Comparison of ENCODE assay signal across 1 cellular context in genomic region chr14:20609215-20610001, GRCh38.
A peak's percentile ranks its signal among the peaks of the same experiment; 100 is the strongest.
TF ChIP-seq lines count a peak whose summit lies in the region.

No MANE protein-coding gene starts in this region.

TF ChIP-seq in HepG2, 621 proteins besides CTCF, POLR2A, EP300 and RAD21 (continues in another document):
- TF ChIP-seq ZNF432 (CRISPR knock-in tag; IDR thresholded peaks at IDR 0.05; ENCODE audit: borderline replicate concordance), result no peak
- no peak for TF ChIP-seq RELA (CRISPR knock-in tag; IDR thresholded peaks at IDR 0.05)
- TF ChIP-seq ETV5 (CRISPR knock-in tag; IDR thresholded peaks at IDR 0.05; ENCODE audit: borderline replicate concordance), result no peak; the same call in 1 of the 2 replicates
- 0 out of 2 replicates have a peak, but pooled peaks have one; percentile 13 for TF ChIP-seq ZNF619 (CRISPR knock-in tag; IDR thresholded peaks at IDR 0.05)
- no peak for TF ChIP-seq KLF13 (CRISPR knock-in tag; IDR thresholded peaks at IDR 0.05)
- TF ChIP-seq MAFG (CRISPR knock-in tag; IDR thresholded peaks at IDR 0.05), result no peak
- TF ChIP-seq ZNF12 (CRISPR knock-in tag; IDR thresholded peaks at IDR 0.05), result no peak; the same call in 1 of the 2 replicates
- TF ChIP-seq ZNF816 (CRISPR knock-in tag; IDR thresholded peaks at IDR 0.05; ENCODE audit: borderline replicate concordance), result no peak
- TF ChIP-seq, protein P1, sequence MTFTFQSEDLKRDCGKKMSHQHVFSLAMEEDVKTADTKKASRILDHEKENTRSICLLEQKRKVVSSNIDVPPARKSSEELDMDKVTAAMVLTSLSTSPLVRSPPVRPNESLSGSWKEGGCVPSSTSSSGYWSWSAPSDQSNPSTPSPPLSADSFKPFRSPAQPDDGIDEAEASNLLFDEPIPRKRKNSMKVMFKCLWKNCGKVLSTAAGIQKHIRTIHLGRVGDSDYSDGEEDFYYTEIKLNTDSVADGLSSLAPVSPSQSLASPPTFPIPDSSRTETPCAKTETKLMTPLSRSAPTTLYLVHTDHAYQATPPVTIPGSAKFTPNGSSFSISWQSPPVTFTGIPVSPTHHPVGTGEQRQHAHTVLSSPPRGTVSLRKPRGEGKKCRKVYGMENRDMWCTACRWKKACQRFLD (CRISPR knock-in tag; IDR thresholded peaks at IDR 0.05; ENCODE audit: borderline replicate concordance), result no peak
- TF ChIP-seq CHCHD3 (CRISPR knock-in tag; IDR thresholded peaks at IDR 0.05), result no peak
- TF ChIP-seq, protein P2, sequence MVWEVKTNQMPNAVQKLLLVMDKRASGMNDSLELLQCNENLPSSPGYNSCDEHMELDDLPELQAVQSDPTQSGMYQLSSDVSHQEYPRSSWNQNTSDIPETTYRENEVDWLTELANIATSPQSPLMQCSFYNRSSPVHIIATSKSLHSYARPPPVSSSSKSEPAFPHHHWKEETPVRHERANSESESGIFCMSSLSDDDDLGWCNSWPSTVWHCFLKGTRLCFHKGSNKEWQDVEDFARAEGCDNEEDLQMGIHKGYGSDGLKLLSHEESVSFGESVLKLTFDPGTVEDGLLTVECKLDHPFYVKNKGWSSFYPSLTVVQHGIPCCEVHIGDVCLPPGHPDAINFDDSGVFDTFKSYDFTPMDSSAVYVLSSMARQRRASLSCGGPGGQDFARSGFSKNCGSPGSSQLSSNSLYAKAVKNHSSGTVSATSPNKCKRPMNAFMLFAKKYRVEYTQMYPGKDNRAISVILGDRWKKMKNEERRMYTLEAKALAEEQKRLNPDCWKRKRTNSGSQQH (CRISPR knock-in tag; IDR thresholded peaks at IDR 0.05; ENCODE audit: low read depth), result no peak
- TF ChIP-seq SRSF4 (IDR thresholded peaks at IDR 0.05; ENCODE audit: low read depth, low read length, poor library complexity, severe bottlenecking), result no peak
- TF ChIP-seq ISL2 (CRISPR knock-in tag; IDR thresholded peaks at IDR 0.05), result peak; percentile 42; the same call in 1 of the 2 replicates
- TF ChIP-seq KMT2A (CRISPR knock-in tag; IDR thresholded peaks at IDR 0.05), result 0 out of 2 replicates have a peak, but pooled peaks have one; percentile 23
- no peak for TF ChIP-seq AGO2 (optimal IDR thresholded peaks at IDR 0.05; ENCODE audit: low read depth, low read length)
- no peak for TF ChIP-seq ZMYM3 (CRISPR knock-in tag; IDR thresholded peaks at IDR 0.05)
- TF ChIP-seq RBM39 (IDR thresholded peaks at IDR 0.05; ENCODE audit: low read depth, low read length, poor library complexity, severe bottlenecking), result peak; percentile 88
- TF ChIP-seq PHF20 (CRISPR knock-in tag; IDR thresholded peaks at IDR 0.05), result peak; percentile 66; the same call in 1 of the 2 replicates
- no peak for TF ChIP-seq DR1 (CRISPR knock-in tag; IDR thresholded peaks at IDR 0.05)
- TF ChIP-seq ZNF205 (CRISPR knock-in tag; IDR thresholded peaks at IDR 0.05), result no peak
- TF ChIP-seq, protein P3, sequence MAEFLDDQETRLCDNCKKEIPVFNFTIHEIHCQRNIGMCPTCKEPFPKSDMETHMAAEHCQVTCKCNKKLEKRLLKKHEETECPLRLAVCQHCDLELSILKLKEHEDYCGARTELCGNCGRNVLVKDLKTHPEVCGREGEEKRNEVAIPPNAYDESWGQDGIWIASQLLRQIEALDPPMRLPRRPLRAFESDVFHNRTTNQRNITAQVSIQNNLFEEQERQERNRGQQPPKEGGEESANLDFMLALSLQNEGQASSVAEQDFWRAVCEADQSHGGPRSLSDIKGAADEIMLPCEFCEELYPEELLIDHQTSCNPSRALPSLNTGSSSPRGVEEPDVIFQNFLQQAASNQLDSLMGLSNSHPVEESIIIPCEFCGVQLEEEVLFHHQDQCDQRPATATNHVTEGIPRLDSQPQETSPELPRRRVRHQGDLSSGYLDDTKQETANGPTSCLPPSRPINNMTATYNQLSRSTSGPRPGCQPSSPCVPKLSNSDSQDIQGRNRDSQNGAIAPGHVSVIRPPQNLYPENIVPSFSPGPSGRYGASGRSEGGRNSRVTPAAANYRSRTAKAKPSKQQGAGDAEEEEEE (CRISPR knock-in tag; IDR thresholded peaks at IDR 0.05; ENCODE audit: borderline replicate concordance), result peak; percentile 38; the same call in 1 of the 2 replicates
- no peak for TF ChIP-seq MATR3 (CRISPR knock-in tag; IDR thresholded peaks at IDR 0.05)
- no peak for TF ChIP-seq TCF7L2 (IDR thresholded peaks at IDR 0.05; ENCODE audit: low read depth, low read length)
- TF ChIP-seq ATF4 (CRISPR knock-in tag; IDR thresholded peaks at IDR 0.05), result no peak
- TF ChIP-seq ZNF225 (CRISPR knock-in tag; IDR thresholded peaks at IDR 0.05), result peak; percentile 77; the same call in 1 of the 2 replicates
- TF ChIP-seq, protein P4, sequence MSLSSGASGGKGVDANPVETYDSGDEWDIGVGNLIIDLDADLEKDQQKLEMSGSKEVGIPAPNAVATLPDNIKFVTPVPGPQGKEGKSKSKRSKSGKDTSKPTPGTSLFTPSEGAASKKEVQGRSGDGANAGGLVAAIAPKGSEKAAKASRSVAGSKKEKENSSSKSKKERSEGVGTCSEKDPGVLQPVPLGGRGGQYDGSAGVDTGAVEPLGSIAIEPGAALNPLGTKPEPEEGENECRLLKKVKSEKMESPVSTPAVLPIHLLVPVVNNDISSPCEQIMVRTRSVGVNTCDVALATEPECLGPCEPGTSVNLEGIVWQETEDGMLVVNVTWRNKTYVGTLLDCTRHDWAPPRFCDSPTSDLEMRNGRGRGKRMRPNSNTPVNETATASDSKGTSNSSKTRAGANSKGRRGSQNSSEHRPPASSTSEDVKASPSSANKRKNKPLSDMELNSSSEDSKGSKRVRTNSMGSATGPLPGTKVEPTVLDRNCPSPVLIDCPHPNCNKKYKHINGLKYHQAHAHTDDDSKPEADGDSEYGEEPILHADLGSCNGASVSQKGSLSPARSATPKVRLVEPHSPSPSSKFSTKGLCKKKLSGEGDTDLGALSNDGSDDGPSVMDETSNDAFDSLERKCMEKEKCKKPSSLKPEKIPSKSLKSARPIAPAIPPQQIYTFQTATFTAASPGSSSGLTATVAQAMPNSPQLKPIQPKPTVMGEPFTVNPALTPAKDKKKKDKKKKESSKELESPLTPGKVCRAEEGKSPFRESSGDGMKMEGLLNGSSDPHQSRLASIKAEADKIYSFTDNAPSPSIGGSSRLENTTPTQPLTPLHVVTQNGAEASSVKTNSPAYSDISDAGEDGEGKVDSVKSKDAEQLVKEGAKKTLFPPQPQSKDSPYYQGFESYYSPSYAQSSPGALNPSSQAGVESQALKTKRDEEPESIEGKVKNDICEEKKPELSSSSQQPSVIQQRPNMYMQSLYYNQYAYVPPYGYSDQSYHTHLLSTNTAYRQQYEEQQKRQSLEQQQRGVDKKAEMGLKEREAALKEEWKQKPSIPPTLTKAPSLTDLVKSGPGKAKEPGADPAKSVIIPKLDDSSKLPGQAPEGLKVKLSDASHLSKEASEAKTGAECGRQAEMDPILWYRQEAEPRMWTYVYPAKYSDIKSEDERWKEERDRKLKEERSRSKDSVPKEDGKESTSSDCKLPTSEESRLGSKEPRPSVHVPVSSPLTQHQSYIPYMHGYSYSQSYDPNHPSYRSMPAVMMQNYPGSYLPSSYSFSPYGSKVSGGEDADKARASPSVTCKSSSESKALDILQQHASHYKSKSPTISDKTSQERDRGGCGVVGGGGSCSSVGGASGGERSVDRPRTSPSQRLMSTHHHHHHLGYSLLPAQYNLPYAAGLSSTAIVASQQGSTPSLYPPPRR (CRISPR knock-in tag; IDR thresholded peaks at IDR 0.05; ENCODE audit: borderline replicate concordance), result no peak
- no peak; the same call in 1 of the 2 replicates for TF ChIP-seq FOXK1 (CRISPR knock-in tag; IDR thresholded peaks at IDR 0.05; ENCODE audit: borderline replicate concordance, low read depth)
- TF ChIP-seq, protein P5, sequence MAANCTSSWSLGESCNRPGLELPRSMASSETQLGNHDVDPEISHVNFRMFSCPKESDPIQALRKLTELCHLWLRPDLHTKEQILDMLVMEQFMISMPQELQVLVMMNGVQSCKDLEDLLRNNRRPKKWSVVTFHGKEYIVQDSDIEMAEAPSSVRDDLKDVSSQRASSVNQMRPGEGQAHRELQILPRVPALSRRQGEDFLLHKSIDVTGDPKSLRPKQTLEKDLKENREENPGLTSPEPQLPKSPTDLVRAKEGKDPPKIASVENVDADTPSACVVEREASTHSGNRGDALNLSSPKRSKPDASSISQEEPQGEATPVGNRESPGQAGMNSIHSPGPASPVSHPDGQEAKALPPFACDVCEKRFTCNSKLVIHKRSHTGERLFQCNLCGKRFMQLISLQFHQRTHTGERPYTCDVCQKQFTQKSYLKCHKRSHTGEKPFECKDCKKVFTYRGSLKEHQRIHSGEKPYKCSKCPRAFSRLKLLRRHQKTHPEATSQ (CRISPR knock-in tag; IDR thresholded peaks at IDR 0.05; ENCODE audit: borderline replicate concordance), result peak; percentile 70
- TF ChIP-seq KDM5A (IDR thresholded peaks at IDR 0.05; ENCODE audit: borderline replicate concordance, low read length), result peak; percentile 79; the same call in 1 of the 2 replicates
- TF ChIP-seq TOE1 (CRISPR knock-in tag; IDR thresholded peaks at IDR 0.05), result no peak
- no peak for TF ChIP-seq ZBTB3 (CRISPR knock-in tag; IDR thresholded peaks at IDR 0.05; ENCODE audit: borderline replicate concordance, low read depth)
- TF ChIP-seq ZNF792 (CRISPR knock-in tag; IDR thresholded peaks at IDR 0.05), result no peak
- TF ChIP-seq THAP11 (CRISPR knock-in tag; IDR thresholded peaks at IDR 0.05), result peak; percentile 71
- TF ChIP-seq MEIS1 (CRISPR knock-in tag; IDR thresholded peaks at IDR 0.05; ENCODE audit: borderline replicate concordance), result no peak
- no peak for TF ChIP-seq SP140L (CRISPR knock-in tag; IDR thresholded peaks at IDR 0.05; ENCODE audit: borderline replicate concordance)
- no peak for TF ChIP-seq ZNF333 (CRISPR knock-in tag; IDR thresholded peaks at IDR 0.05; ENCODE audit: borderline replicate concordance)
- TF ChIP-seq NFE2L2 (IDR thresholded peaks at IDR 0.05; ENCODE audit: low read length), result no peak
- 0 out of 2 replicates have a peak, but pooled peaks have one; percentile 21 for TF ChIP-seq RERE (CRISPR knock-in tag; IDR thresholded peaks at IDR 0.05; ENCODE audit: low read depth)
- TF ChIP-seq, protein P6, sequence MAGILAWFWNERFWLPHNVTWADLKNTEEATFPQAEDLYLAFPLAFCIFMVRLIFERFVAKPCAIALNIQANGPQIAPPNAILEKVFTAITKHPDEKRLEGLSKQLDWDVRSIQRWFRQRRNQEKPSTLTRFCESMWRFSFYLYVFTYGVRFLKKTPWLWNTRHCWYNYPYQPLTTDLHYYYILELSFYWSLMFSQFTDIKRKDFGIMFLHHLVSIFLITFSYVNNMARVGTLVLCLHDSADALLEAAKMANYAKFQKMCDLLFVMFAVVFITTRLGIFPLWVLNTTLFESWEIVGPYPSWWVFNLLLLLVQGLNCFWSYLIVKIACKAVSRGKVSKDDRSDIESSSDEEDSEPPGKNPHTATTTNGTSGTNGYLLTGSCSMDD (CRISPR knock-in tag; IDR thresholded peaks at IDR 0.05), result no peak
- TF ChIP-seq HNF4G (IDR thresholded peaks at IDR 0.05; ENCODE audit: borderline replicate concordance, low read depth, low read length), result no peak
- TF ChIP-seq HNF4G (CRISPR knock-in tag; IDR thresholded peaks at IDR 0.05; ENCODE audit: borderline replicate concordance, low read depth), result no peak
- TF ChIP-seq PCBP2 (optimal IDR thresholded peaks at IDR 0.05; ENCODE audit: low read depth, low read length, poor library complexity, severe bottlenecking), result no peak
- TF ChIP-seq NFATC3 (CRISPR knock-in tag; IDR thresholded peaks at IDR 0.05), result no peak
- TF ChIP-seq IRF1 (CRISPR knock-in tag; IDR thresholded peaks at IDR 0.05; ENCODE audit: low read depth), result no peak
- no peak for TF ChIP-seq ZNF3 (CRISPR knock-in tag; IDR thresholded peaks at IDR 0.05)
- no peak for TF ChIP-seq CBX2 (IDR thresholded peaks at IDR 0.05; ENCODE audit: low read depth, low read length)
- TF ChIP-seq CBX2 (CRISPR knock-in tag; IDR thresholded peaks at IDR 0.05; ENCODE audit: low read depth), result peak; percentile 14; the same call in 1 of the 2 replicates
- TF ChIP-seq NFIC (IDR thresholded peaks at IDR 0.05; ENCODE audit: low read length), result peak; percentile 9; the same call in 1 of the 2 replicates
- TF ChIP-seq CC2D1A (CRISPR knock-in tag; IDR thresholded peaks at IDR 0.05), result 0 out of 2 replicates have a peak, but pooled peaks have one; percentile 89
